Comparison of ENCODE assay signal across 7 cellular contexts in genomic region chr15:90416052-90416451, GRCh38. TPM values are rescaled to one million over a fixed set of nuclear protein-coding genes. Genes with fewer than 3 reads are reported as not detected.
DNase-seq lines count a peak whose midpoint lies in the region; ATAC-seq and TF ChIP-seq lines count a peak whose summit lies in the region.
"Not testable (repeated sequence)": the region's sequence is repeated elsewhere in the genome, so short reads cannot be mapped to it uniquely, and the experiment has no call there.

No MANE protein-coding gene starts in this region.

- not testable (repeated sequence) for ATAC-seq in RWPE2 (ENCODE audit: low read depth); central memory CD8-positive, alpha-beta T cell (replicated peaks; ENCODE audit: extremely low read depth, poor library complexity, severe bottlenecking); effector memory CD8-positive, alpha-beta T cell (replicated peaks); natural killer cell treated with Interleukin-12 subunit alpha and Interleukin-12 subunit beta and Interleukin-15 and Interleukin-18, amount 100 ng/mL, for 72 hours; gastrocnemius medialis

- not testable (repeated sequence) for H3K36me3 ChIP-seq in GM23248 (ENCODE audit: low read depth); RWPE2 (ENCODE audit: low read depth); gastrocnemius medialis

- H3F3A ChIP-seq in GM23248 (ENCODE audit: insufficient read depth) = peaks cover 53% of the 10 kb centered on the region

- not testable (repeated sequence) for TF ChIP-seq POLR2A in gastrocnemius medialis (IDR thresholded peaks at IDR 0.05)

- H3K4me3 Mint-ChIP-seq in central memory CD8-positive, alpha-beta T cell; effector memory CD8-positive, alpha-beta T cell; stimulated activated naive CD8-positive, alpha-beta T cell treated with anti-CD3 and anti-CD28 coated beads, Interleukin-15, Interleukin-2, amounts not matched to agents 100 ng/mL and 50 ng/mL, for 24 hours: not testable (repeated sequence)
- peak overlapping the region; percentile 62 for H3K4me3 Mint-ChIP-seq in natural killer cell treated with Interleukin-12 subunit alpha and Interleukin-12 subunit beta and Interleukin-15 and Interleukin-18, amount 100 ng/mL, for 72 hours

- H3K4me1 ChIP-seq in GM23248 (ENCODE audit: insufficient read depth) = peaks cover 61% of the 10 kb centered on the region
- peaks cover 80% of the 10 kb centered on the region for H3K4me1 ChIP-seq in RWPE2 (ENCODE audit: insufficient read depth, poor library complexity, severe bottlenecking)
- peaks cover 71 to 78% of the 10 kb centered on the region in 2 donors for H3K4me1 ChIP-seq in gastrocnemius medialis

- H3K4me3 ChIP-seq in GM23248; RWPE2 (ENCODE audit: severe bottlenecking); gastrocnemius medialis: not testable (repeated sequence)

- in situ Hi-C loops in GM23248 (cut with MboI); gastrocnemius medialis (cut with MboI; ENCODE audit: low sequenced_read_pairs in 4 of 4): not testable (repeated sequence)

- H3K27me3 Mint-ChIP-seq in central memory CD8-positive, alpha-beta T cell; effector memory CD8-positive, alpha-beta T cell; natural killer cell treated with Interleukin-12 subunit alpha and Interleukin-12 subunit beta and Interleukin-15 and Interleukin-18, amount 100 ng/mL, for 72 hours; stimulated activated naive CD8-positive, alpha-beta T cell treated with anti-CD3 and anti-CD28 coated beads, Interleukin-15, Interleukin-2, amounts not matched to agents 100 ng/mL and 50 ng/mL, for 24 hours: not testable (repeated sequence)

- not testable (repeated sequence) for H4K20me1 ChIP-seq in GM23248 (ENCODE audit: insufficient read depth)

- peaks cover 86% of the 10 kb centered on the region for H3K4me1 Mint-ChIP-seq in central memory CD8-positive, alpha-beta T cell
- H3K4me1 Mint-ChIP-seq in effector memory CD8-positive, alpha-beta T cell (ENCODE audit: low read depth in 2 of 2) = peaks cover 62 to 78% of the 10 kb centered on the region in 2 donors
- H3K4me1 Mint-ChIP-seq in natural killer cell treated with Interleukin-12 subunit alpha and Interleukin-12 subunit beta and Interleukin-15 and Interleukin-18, amount 100 ng/mL, for 72 hours (ENCODE audit: low read depth in 2 of 2) = peaks cover 67 to 86% of the 10 kb centered on the region in 2 donors
- H3K4me1 Mint-ChIP-seq in stimulated activated naive CD8-positive, alpha-beta T cell treated with anti-CD3 and anti-CD28 coated beads, Interleukin-15, Interleukin-2, amounts not matched to agents 100 ng/mL and 50 ng/mL, for 24 hours (ENCODE audit: low read depth) = peaks cover 95% of the 10 kb centered on the region

- H3K9ac ChIP-seq in GM23248 = not testable (repeated sequence)

- not testable (repeated sequence) for H3K9me3 Mint-ChIP-seq in central memory CD8-positive, alpha-beta T cell; effector memory CD8-positive, alpha-beta T cell; natural killer cell treated with Interleukin-12 subunit alpha and Interleukin-12 subunit beta and Interleukin-15 and Interleukin-18, amount 100 ng/mL, for 72 hours; stimulated activated naive CD8-positive, alpha-beta T cell treated with anti-CD3 and anti-CD28 coated beads, Interleukin-15, Interleukin-2, amounts not matched to agents 100 ng/mL and 50 ng/mL, for 24 hours

- not testable (repeated sequence) for H3K27me3 ChIP-seq in GM23248 (replicated peaks; ENCODE audit: insufficient read depth); RWPE2 (ENCODE audit: insufficient read depth, poor library complexity, severe bottlenecking); gastrocnemius medialis

- intact Hi-C loops in gastrocnemius medialis (cut with DNase I; ENCODE audit: low total_unique reads) = not testable (repeated sequence)

- H3K9me3 ChIP-seq in GM23248 (ENCODE audit: low read depth); RWPE2 (ENCODE audit: severe bottlenecking); gastrocnemius medialis: not testable (repeated sequence)

- H3K4me2 ChIP-seq in GM23248 (ENCODE audit: unreplicated experiment) = not testable (repeated sequence)

- not testable (repeated sequence) for H2AFZ ChIP-seq in GM23248

- H3K27ac Mint-ChIP-seq in central memory CD8-positive, alpha-beta T cell (ENCODE audit: low read depth) = peak overlapping the region; percentile 14
- peak overlapping the region; percentile 21 to 88 for H3K27ac Mint-ChIP-seq in effector memory CD8-positive, alpha-beta T cell
- H3K27ac Mint-ChIP-seq in natural killer cell treated with Interleukin-12 subunit alpha and Interleukin-12 subunit beta and Interleukin-15 and Interleukin-18, amount 100 ng/mL, for 72 hours = peak overlapping the region; percentile 83 to 89
- H3K27ac Mint-ChIP-seq in stimulated activated naive CD8-positive, alpha-beta T cell treated with anti-CD3 and anti-CD28 coated beads, Interleukin-15, Interleukin-2, amounts not matched to agents 100 ng/mL and 50 ng/mL, for 24 hours = peak overlapping the region; percentile 84

- peaks cover 100% of the 10 kb centered on the region for H3K79me2 ChIP-seq in GM23248 (ENCODE audit: insufficient read depth)

- not testable (repeated sequence) for TF ChIP-seq CTCF in RWPE2 (IDR thresholded peaks at IDR 0.05; ENCODE audit: poor library complexity, severe bottlenecking); gastrocnemius medialis (IDR thresholded peaks at IDR 0.05 in 4 of 5, conservative IDR thresholded peaks at IDR 0.05 in 1 of 5)

- peaks cover 10% of the 10 kb centered on the region for H3K36me3 Mint-ChIP-seq in central memory CD8-positive, alpha-beta T cell (ENCODE audit: insufficient read depth)
- H3K36me3 Mint-ChIP-seq in effector memory CD8-positive, alpha-beta T cell (ENCODE audit: insufficient read depth) = not testable (repeated sequence)
- H3K36me3 Mint-ChIP-seq in natural killer cell treated with Interleukin-12 subunit alpha and Interleukin-12 subunit beta and Interleukin-15 and Interleukin-18, amount 100 ng/mL, for 72 hours = peaks cover 20% of the 10 kb centered on the region
- H3K36me3 Mint-ChIP-seq in stimulated activated naive CD8-positive, alpha-beta T cell treated with anti-CD3 and anti-CD28 coated beads, Interleukin-15, Interleukin-2, amounts not matched to agents 100 ng/mL and 50 ng/mL, for 24 hours (ENCODE audit: low read depth) = peaks cover 27% of the 10 kb centered on the region

- 98 to 99% methylated on average over 5 of the region's 5 CpGs for WGBS in GM23248 (ENCODE audit: low coverage in 1 of 2, low lambda C conversion rate in 2 of 2, missing lambda C conversion rate in 2 of 2), 2 experiments

- H3K9me2 ChIP-seq in GM23248 (ENCODE audit: insufficient read depth) = not testable (repeated sequence)

- H3K27ac ChIP-seq in GM23248 (peak overlapping the region; percentile 80; the same call in 1 of the 2 replicates), RWPE2 (ENCODE audit: poor library complexity, severe bottlenecking) (peak overlapping the region; percentile 93), gastrocnemius medialis (peak overlapping the region; percentile 66 to 77 (median 70))

- DNase-seq in GM23248; RWPE2 (ENCODE audit: low spot score); central memory CD8-positive, alpha-beta T cell (ENCODE audit: low spot score in 2 of 2); effector memory CD8-positive, alpha-beta T cell; natural killer cell treated with Interleukin-12 subunit alpha and Interleukin-12 subunit beta and Interleukin-15 and Interleukin-18, amount 100 ng/mL, for 72 hours (ENCODE audit: low spot score); gastrocnemius medialis: not testable (repeated sequence)

RNA-seq across cellular contexts. Expression of gene IQGAP1, which starts 28.0 kb away (rescaled TPM):
- total RNA-seq in GM23248 (2014; rRNA removed; shearing (Covaris generic)) = 165 and 185 TPM in 2 replicates
- 97.4 and 101 TPM in 2 replicates for polyA plus RNA-seq in GM23248 (2016; fragmentation: Nextera tagmentation; extraction: Ambion mirVana)
- 100 to 1,000 TPM; 222 to 382 TPM for total RNA-seq in natural killer cell treated with Interleukin-12 subunit alpha and Interleukin-12 subunit beta and Interleukin-15 and Interleukin-18, amount 100 ng/mL, for 72 hours
- total RNA-seq in gastrocnemius medialis = 10 to 100 TPM; 39.1 to 92.7 (median 59.1) TPM

Comparison
In these comparisons a context has a peak if more than half of its experiments do, and no peak if none do; other contexts are left out.
1. H3K27ac Mint-ChIP-seq: peak in every context shown above with its lines; median percentile 86 in natural killer cell treated with Interleukin-12 subunit alpha and Interleukin-12 subunit beta and Interleukin-15 and Interleukin-18, amount 100 ng/mL, for 72 hours; 84 in stimulated activated naive CD8-positive, alpha-beta T cell treated with anti-CD3 and anti-CD28 coated beads, Interleukin-15, Interleukin-2, amounts not matched to agents 100 ng/mL and 50 ng/mL, for 24 hours; 54 in effector memory CD8-positive, alpha-beta T cell; 14 in central memory CD8-positive, alpha-beta T cell.